In genomic region chr6:11902527-11902926, GRCh38 we compare ENCODE assay signal across 23 cellular contexts.
"Had no signal": no experiment of that assay in that cellular context is flagged by ENCODE, and none has a peak within 500 bp of the region (broad histone marks: within the 10 kb centered on the region; RNA-seq: fewer than 3 reads in every experiment).

No MANE protein-coding gene starts in this region.

- DNase-seq: activated CD4-positive, CD25-positive, alpha-beta regulatory T cell; activated effector memory CD4-positive, alpha-beta T cell treated with anti-CD3 and anti-CD28 coated beads, Interleukin-2, amount 50 U/mL, for 16 hours; activated naive CD4-positive, alpha-beta T cell treated with Interleukin-2 at 50 U/mL for 16 hours; activated T-cell treated with anti-CD3 and anti-CD28 coated beads, Interleukin-2, amount 50 U/mL, for 4 hours; brain microvascular endothelial cell; Kasumi-1; KBM-7; NCI-H1092; NCI-H1417; NCI-H1930; NCI-H2107; NCI-H2171 treated with DMSO at 0.1 percent for 48 hours; NCI-H226; NCI-H526; NCI-H82; OCI-M1; RPMI8226; T-cell; T-helper 2 cell; T1000 had no signal

- H3K27ac Mint-ChIP-seq: activated naive CD4-positive, alpha-beta T cell treated with anti-CD3 and anti-CD28 coated beads, Interleukin-2, amount 50 U/mL, for 72 hours; T-cell had no signal

- H3K4me3 Mint-ChIP-seq: activated T-cell treated with anti-CD3 and anti-CD28 coated beads, Interleukin-2, amount 50 U/mL, for 4 hours had no signal

- ATAC-seq: activated naive CD4-positive, alpha-beta T cell treated with anti-CD3 and anti-CD28 coated beads, Interleukin-2, amount 50 U/mL, for 72 hours; activated T-cell treated with anti-CD3 and anti-CD28 coated beads, Interleukin-2, amount 50 U/mL, for 4 hours; Panc1; Right ventricle myocardium inferior; T-cell had no signal

- H3K9me3 Mint-ChIP-seq: activated T-cell treated with anti-CD3 and anti-CD28 coated beads, Interleukin-2, amount 50 U/mL, for 4 hours; T-cell had no signal

- H3K36me3 Mint-ChIP-seq: T-cell had no signal
